Comparison of ENCODE assay signal across 1 cellular context in the genomic region with DNA sequence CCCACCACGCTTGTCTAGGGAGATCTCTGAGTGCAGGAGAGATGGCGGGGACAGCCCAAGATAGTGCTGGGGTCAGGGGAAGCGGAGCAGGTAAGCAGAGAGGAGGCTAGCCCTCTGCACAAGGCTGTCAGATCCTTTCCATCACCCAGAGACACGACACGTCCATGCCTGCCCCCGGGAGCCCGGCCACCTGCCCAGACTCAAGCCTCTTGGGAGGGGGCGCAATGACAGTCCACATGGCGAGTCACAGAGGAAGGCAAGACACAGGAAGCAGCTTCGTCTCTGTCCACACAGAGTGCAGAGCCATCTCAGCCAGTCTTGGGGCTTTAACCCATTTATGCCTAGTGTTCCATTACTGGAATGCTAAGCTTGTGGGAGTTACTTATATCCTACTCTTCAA.
TF ChIP-seq lines count a peak whose summit lies in the region.

No MANE protein-coding gene starts in this region.

TF ChIP-seq in H1, 55 proteins besides CTCF, POLR2A, EP300 and RAD21:
- no peak for TF ChIP-seq SP1 (IDR thresholded peaks at IDR 0.05; ENCODE audit: low read depth, low read length)
- no peak for TF ChIP-seq KDM5A (IDR thresholded peaks at IDR 0.05; ENCODE audit: low read length)
- TF ChIP-seq CEBPB (IDR thresholded peaks at IDR 0.05; ENCODE audit: low read depth, low read length), result no peak
- TF ChIP-seq HDAC6 (IDR thresholded peaks at IDR 0.05; ENCODE audit: low read depth, low read length), result no peak
- TF ChIP-seq GABPA (IDR thresholded peaks at IDR 0.05; ENCODE audit: borderline replicate concordance, insufficient read depth, low read length), result no peak
- no peak for TF ChIP-seq SRF (IDR thresholded peaks at IDR 0.05; ENCODE audit: low read depth, low read length)
- TF ChIP-seq, protein P1, sequence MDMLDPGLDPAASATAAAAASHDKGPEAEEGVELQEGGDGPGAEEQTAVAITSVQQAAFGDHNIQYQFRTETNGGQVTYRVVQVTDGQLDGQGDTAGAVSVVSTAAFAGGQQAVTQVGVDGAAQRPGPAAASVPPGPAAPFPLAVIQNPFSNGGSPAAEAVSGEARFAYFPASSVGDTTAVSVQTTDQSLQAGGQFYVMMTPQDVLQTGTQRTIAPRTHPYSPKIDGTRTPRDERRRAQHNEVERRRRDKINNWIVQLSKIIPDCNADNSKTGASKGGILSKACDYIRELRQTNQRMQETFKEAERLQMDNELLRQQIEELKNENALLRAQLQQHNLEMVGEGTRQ (IDR thresholded peaks at IDR 0.05; ENCODE audit: low read length), result no peak
- TF ChIP-seq TAF1 (IDR thresholded peaks at IDR 0.05; ENCODE audit: low read depth, low read length), result no peak
- no peak for TF ChIP-seq HDAC2 (IDR thresholded peaks at IDR 0.05; ENCODE audit: borderline replicate concordance in 1 of 2, low read depth in 2 of 2, low read length in 2 of 2)
- no peak for TF ChIP-seq GTF2F1 (IDR thresholded peaks at IDR 0.05; ENCODE audit: borderline replicate concordance, low read depth, low read length)
- TF ChIP-seq, protein P2, sequence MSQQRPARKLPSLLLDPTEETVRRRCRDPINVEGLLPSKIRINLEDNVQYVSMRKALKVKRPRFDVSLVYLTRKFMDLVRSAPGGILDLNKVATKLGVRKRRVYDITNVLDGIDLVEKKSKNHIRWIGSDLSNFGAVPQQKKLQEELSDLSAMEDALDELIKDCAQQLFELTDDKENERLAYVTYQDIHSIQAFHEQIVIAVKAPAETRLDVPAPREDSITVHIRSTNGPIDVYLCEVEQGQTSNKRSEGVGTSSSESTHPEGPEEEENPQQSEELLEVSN (IDR thresholded peaks at IDR 0.05), result no peak
